Comparison of ENCODE assay signal across 2 cellular contexts in the genomic region with DNA sequence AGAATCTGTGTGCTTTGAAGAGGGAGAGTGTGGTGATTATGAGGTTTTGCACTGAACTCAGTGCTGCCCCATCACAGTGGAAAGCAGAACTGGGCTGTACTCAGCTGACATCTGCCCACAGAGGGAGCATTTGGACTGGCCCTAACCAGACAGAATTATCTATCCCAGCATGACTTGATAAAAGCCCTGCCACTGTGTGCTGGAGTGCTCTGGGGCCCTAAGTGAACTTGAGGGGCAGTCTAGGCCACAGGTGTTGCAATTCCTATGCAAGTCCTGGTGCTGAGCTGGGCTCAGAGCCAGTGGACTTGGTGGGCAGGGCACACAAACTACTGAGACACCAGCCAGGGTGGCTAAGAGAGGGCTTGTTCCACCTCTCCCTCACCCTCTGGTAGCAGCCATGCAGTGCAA.
TF ChIP-seq lines count a peak whose summit lies in the region.

No MANE protein-coding gene starts in this region.

TF ChIP-seq in K562, 482 proteins besides CTCF, POLR2A, EP300 and RAD21:
- TF ChIP-seq, protein P1, sequence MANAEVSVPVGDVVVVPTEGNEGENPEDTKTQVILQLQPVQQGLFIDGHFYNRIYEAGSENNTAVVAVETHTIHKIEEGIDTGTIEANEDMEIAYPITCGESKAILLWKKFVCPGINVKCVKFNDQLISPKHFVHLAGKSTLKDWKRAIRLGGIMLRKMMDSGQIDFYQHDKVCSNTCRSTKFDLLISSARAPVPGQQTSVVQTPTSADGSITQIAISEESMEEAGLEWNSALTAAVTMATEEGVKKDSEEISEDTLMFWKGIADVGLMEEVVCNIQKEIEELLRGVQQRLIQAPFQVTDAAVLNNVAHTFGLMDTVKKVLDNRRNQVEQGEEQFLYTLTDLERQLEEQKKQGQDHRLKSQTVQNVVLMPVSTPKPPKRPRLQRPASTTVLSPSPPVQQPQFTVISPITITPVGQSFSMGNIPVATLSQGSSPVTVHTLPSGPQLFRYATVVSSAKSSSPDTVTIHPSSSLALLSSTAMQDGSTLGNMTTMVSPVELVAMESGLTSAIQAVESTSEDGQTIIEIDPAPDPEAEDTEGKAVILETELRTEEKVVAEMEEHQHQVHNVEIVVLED (CRISPR knock-in tag; IDR thresholded peaks at IDR 0.05): no peak
- TF ChIP-seq JUNB (CRISPR knock-in tag; conservative IDR thresholded peaks at IDR 0.05): no peak
- TF ChIP-seq MYNN (IDR thresholded peaks at IDR 0.05): no peak
- TF ChIP-seq MYNN (CRISPR knock-in tag; IDR thresholded peaks at IDR 0.05): 0 out of 2 replicates have a peak, but pooled peaks have one; percentile 13

TF ChIP-seq in HepG2, 621 proteins besides CTCF, POLR2A, EP300 and RAD21 (continued from another document and continues in another):
- no peak for TF ChIP-seq ZBTB46 (CRISPR knock-in tag; IDR thresholded peaks at IDR 0.05; ENCODE audit: borderline replicate concordance)
- no peak for TF ChIP-seq NFRKB (IDR thresholded peaks at IDR 0.05)
- TF ChIP-seq FUBP1 (CRISPR knock-in tag; IDR thresholded peaks at IDR 0.05; ENCODE audit: borderline replicate concordance): no peak
- TF ChIP-seq, protein P2, sequence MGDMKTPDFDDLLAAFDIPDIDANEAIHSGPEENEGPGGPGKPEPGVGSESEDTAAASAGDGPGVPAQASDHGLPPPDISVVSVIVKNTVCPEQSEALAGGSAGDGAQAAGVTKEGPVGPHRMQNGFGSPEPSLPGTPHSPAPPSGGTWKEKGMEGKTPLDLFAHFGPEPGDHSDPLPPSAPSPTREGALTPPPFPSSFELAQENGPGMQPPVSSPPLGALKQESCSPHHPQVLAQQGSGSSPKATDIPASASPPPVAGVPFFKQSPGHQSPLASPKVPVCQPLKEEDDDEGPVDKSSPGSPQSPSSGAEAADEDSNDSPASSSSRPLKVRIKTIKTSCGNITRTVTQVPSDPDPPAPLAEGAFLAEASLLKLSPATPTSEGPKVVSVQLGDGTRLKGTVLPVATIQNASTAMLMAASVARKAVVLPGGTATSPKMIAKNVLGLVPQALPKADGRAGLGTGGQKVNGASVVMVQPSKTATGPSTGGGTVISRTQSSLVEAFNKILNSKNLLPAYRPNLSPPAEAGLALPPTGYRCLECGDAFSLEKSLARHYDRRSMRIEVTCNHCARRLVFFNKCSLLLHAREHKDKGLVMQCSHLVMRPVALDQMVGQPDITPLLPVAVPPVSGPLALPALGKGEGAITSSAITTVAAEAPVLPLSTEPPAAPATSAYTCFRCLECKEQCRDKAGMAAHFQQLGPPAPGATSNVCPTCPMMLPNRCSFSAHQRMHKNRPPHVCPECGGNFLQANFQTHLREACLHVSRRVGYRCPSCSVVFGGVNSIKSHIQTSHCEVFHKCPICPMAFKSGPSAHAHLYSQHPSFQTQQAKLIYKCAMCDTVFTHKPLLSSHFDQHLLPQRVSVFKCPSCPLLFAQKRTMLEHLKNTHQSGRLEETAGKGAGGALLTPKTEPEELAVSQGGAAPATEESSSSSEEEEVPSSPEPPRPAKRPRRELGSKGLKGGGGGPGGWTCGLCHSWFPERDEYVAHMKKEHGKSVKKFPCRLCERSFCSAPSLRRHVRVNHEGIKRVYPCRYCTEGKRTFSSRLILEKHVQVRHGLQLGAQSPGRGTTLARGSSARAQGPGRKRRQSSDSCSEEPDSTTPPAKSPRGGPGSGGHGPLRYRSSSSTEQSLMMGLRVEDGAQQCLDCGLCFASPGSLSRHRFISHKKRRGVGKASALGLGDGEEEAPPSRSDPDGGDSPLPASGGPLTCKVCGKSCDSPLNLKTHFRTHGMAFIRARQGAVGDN (CRISPR knock-in tag; IDR thresholded peaks at IDR 0.05): 0 out of 2 replicates have a peak, but pooled peaks have one; percentile 22
- TF ChIP-seq BCL6 (CRISPR knock-in tag; IDR thresholded peaks at IDR 0.05): peak; percentile 48; the same call in 1 of the 2 replicates
- TF ChIP-seq ZFY (CRISPR knock-in tag; IDR thresholded peaks at IDR 0.05): no peak
- TF ChIP-seq PRMT3 (CRISPR knock-in tag; IDR thresholded peaks at IDR 0.05; ENCODE audit: borderline replicate concordance, low read depth): no peak
- TF ChIP-seq SAP130 (CRISPR knock-in tag; IDR thresholded peaks at IDR 0.05; ENCODE audit: low read depth): no peak
- TF ChIP-seq GATAD2A (CRISPR knock-in tag; IDR thresholded peaks at IDR 0.05): 0 out of 2 replicates have a peak, but pooled peaks have one; percentile 13
- TF ChIP-seq DRAP1 (CRISPR knock-in tag; IDR thresholded peaks at IDR 0.05): no peak
- TF ChIP-seq, protein P3, sequence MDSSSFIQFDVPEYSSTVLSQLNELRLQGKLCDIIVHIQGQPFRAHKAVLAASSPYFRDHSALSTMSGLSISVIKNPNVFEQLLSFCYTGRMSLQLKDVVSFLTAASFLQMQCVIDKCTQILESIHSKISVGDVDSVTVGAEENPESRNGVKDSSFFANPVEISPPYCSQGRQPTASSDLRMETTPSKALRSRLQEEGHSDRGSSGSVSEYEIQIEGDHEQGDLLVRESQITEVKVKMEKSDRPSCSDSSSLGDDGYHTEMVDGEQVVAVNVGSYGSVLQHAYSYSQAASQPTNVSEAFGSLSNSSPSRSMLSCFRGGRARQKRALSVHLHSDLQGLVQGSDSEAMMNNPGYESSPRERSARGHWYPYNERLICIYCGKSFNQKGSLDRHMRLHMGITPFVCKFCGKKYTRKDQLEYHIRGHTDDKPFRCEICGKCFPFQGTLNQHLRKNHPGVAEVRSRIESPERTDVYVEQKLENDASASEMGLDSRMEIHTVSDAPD (CRISPR knock-in tag; IDR thresholded peaks at IDR 0.05): 0 out of 2 replicates have a peak, but pooled peaks have one; percentile 27
- TF ChIP-seq SMC3 (IDR thresholded peaks at IDR 0.05; ENCODE audit: low read length): peak; percentile 32
- TF ChIP-seq SATB2 (CRISPR knock-in tag; IDR thresholded peaks at IDR 0.05): no peak
- no peak for TF ChIP-seq FOXM1 (CRISPR knock-in tag; IDR thresholded peaks at IDR 0.05)
- TF ChIP-seq CBX1 (IDR thresholded peaks at IDR 0.05; ENCODE audit: low read depth): peak; percentile 30
- TF ChIP-seq ZBTB8A (CRISPR knock-in tag; IDR thresholded peaks at IDR 0.05; ENCODE audit: borderline replicate concordance, low read depth): no peak
- no peak for TF ChIP-seq HMGA1 (CRISPR knock-in tag; conservative IDR thresholded peaks at IDR 0.05)
- TF ChIP-seq, protein P4, sequence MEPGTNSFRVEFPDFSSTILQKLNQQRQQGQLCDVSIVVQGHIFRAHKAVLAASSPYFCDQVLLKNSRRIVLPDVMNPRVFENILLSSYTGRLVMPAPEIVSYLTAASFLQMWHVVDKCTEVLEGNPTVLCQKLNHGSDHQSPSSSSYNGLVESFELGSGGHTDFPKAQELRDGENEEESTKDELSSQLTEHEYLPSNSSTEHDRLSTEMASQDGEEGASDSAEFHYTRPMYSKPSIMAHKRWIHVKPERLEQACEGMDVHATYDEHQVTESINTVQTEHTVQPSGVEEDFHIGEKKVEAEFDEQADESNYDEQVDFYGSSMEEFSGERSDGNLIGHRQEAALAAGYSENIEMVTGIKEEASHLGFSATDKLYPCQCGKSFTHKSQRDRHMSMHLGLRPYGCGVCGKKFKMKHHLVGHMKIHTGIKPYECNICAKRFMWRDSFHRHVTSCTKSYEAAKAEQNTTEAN (CRISPR knock-in tag; conservative IDR thresholded peaks at IDR 0.05): no peak
- peak; percentile 67 for TF ChIP-seq RXRA (CRISPR knock-in tag; IDR thresholded peaks at IDR 0.05)
- TF ChIP-seq MIER2 (CRISPR knock-in tag; IDR thresholded peaks at IDR 0.05): no peak
- TF ChIP-seq ZSCAN21 (CRISPR knock-in tag; IDR thresholded peaks at IDR 0.05; ENCODE audit: borderline replicate concordance): no peak
- peak; percentile 82; the same call in 1 of the 2 replicates for TF ChIP-seq CEBPB (IDR thresholded peaks at IDR 0.05; ENCODE audit: borderline replicate concordance, low read depth, low read length)
- no peak for TF ChIP-seq ZNF879 (CRISPR knock-in tag; IDR thresholded peaks at IDR 0.05)
- TF ChIP-seq SRSF4 (IDR thresholded peaks at IDR 0.05; ENCODE audit: low read depth, low read length, poor library complexity, severe bottlenecking): no peak
- no peak for TF ChIP-seq CBX2 (IDR thresholded peaks at IDR 0.05; ENCODE audit: low read depth, low read length)
- no peak for TF ChIP-seq CBX2 (CRISPR knock-in tag; IDR thresholded peaks at IDR 0.05; ENCODE audit: low read depth)
- peak; percentile 33; the same call in 1 of the 2 replicates for TF ChIP-seq ZMYM4 (CRISPR knock-in tag; IDR thresholded peaks at IDR 0.05)
- TF ChIP-seq, protein P5, sequence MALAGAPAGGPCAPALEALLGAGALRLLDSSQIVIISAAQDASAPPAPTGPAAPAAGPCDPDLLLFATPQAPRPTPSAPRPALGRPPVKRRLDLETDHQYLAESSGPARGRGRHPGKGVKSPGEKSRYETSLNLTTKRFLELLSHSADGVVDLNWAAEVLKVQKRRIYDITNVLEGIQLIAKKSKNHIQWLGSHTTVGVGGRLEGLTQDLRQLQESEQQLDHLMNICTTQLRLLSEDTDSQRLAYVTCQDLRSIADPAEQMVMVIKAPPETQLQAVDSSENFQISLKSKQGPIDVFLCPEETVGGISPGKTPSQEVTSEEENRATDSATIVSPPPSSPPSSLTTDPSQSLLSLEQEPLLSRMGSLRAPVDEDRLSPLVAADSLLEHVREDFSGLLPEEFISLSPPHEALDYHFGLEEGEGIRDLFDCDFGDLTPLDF (CRISPR knock-in tag; IDR thresholded peaks at IDR 0.05): no peak
- TF ChIP-seq NR2C2 (CRISPR knock-in tag; IDR thresholded peaks at IDR 0.05; ENCODE audit: borderline replicate concordance): 0 out of 2 replicates have a peak, but pooled peaks have one; percentile 23
- 0 out of 2 replicates have a peak, but pooled peaks have one; percentile 20 for TF ChIP-seq CREM (IDR thresholded peaks at IDR 0.05)
- TF ChIP-seq CREM (CRISPR knock-in tag; IDR thresholded peaks at IDR 0.05): no peak
- TF ChIP-seq SCMH1 (CRISPR knock-in tag; IDR thresholded peaks at IDR 0.05; ENCODE audit: borderline replicate concordance): no peak
- no peak for TF ChIP-seq ZFP62 (CRISPR knock-in tag; IDR thresholded peaks at IDR 0.05)
- TF ChIP-seq MTF2 (CRISPR knock-in tag; IDR thresholded peaks at IDR 0.05; ENCODE audit: borderline replicate concordance): no peak
- TF ChIP-seq, protein P6, sequence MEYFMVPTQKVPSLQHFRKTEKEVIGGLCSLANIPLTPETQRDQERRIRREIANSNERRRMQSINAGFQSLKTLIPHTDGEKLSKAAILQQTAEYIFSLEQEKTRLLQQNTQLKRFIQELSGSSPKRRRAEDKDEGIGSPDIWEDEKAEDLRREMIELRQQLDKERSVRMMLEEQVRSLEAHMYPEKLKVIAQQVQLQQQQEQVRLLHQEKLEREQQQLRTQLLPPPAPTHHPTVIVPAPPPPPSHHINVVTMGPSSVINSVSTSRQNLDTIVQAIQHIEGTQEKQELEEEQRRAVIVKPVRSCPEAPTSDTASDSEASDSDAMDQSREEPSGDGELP (IDR thresholded peaks at IDR 0.05; ENCODE audit: borderline replicate concordance, low read depth): peak; percentile 58; the same call in 1 of the 2 replicates
- TF ChIP-seq REPIN1 (CRISPR knock-in tag; IDR thresholded peaks at IDR 0.05; ENCODE audit: borderline replicate concordance, low read depth): peak; percentile 84
- no peak for TF ChIP-seq MAFK (conservative IDR thresholded peaks at IDR 0.05 in 1 of 2, IDR thresholded peaks at IDR 0.05 in 1 of 2; ENCODE audit: low read length in 2 of 2)
- no peak for TF ChIP-seq MLXIP (CRISPR knock-in tag; IDR thresholded peaks at IDR 0.05; ENCODE audit: borderline replicate concordance)
- TF ChIP-seq ZNF703 (CRISPR knock-in tag; IDR thresholded peaks at IDR 0.05; ENCODE audit: borderline replicate concordance): no peak
